In genomic region chr5:96637191-96637590, GRCh38 we compare ENCODE assay signal across 15 cellular contexts.
"Had no signal": no experiment of that assay in that cellular context is flagged by ENCODE, and none has a peak within 500 bp of the region (broad histone marks: within the 10 kb centered on the region; RNA-seq: fewer than 3 reads in every experiment).

No MANE protein-coding gene starts in this region.

- H3K4me3 ChIP-seq: psoas muscle, tibial artery had no signal

- ATAC-seq: foreskin keratinocyte; left cardiac atrium; naive thymus-derived CD4-positive, alpha-beta T cell; psoas muscle; right cardiac atrium; stimulated activated memory B cell treated with anti-CD40 and anti-IgM and Interleukin-4, amounts not matched to agents 10 μg/mL and 1 μg/mL and 100 μg/mL, for 72 hours had no signal

- H3K27ac ChIP-seq: foreskin keratinocyte, psoas muscle, tibial artery had no signal

- H3K36me3 Mint-ChIP-seq: naive thymus-derived CD4-positive, alpha-beta T cell; stimulated activated memory B cell treated with anti-CD40 and anti-IgM and Interleukin-4, amounts not matched to agents 10 μg/mL and 1 μg/mL and 100 μg/mL, for 72 hours had no signal

- H3K9me3 ChIP-seq: psoas muscle, tibial artery had no signal

- H3K27me3 ChIP-seq: foreskin keratinocyte, tibial artery had no signal

- DNase-seq: cerebellar nuclear complex; erythroblast; hippocampal formation; left cardiac atrium; mesendoderm; naive thymus-derived CD4-positive, alpha-beta T cell; nephron progenitor cell; psoas muscle; right cardiac atrium; stimulated activated CD4-positive, alpha-beta T cell treated with anti-CD3 and anti-CD28 coated beads, Interleukin-4, amount 100 ng/mL, for 24 hours; tibial artery had no signal

- H3K27ac Mint-ChIP-seq: dendritic cell treated with granulocyte-macrophage colony-stimulating factor and Interleukin-4, amounts not matched to agents 40 ng/mL and 50 ng/mL, for 4 days; naive thymus-derived CD4-positive, alpha-beta T cell; nephron progenitor cell; stimulated activated memory B cell treated with anti-CD40 and anti-IgM and Interleukin-4, amounts not matched to agents 10 μg/mL and 1 μg/mL and 100 μg/mL, for 72 hours; stimulated activated naive CD8-positive, alpha-beta T cell treated with anti-CD3 and anti-CD28 coated beads, Interleukin-15, Interleukin-2, amounts not matched to agents 100 ng/mL and 50 ng/mL, for 24 hours had no signal

- H3K9me3 Mint-ChIP-seq: dendritic cell treated with granulocyte-macrophage colony-stimulating factor and Interleukin-4, amounts not matched to agents 40 ng/mL and 50 ng/mL, for 4 days; naive thymus-derived CD4-positive, alpha-beta T cell; nephron progenitor cell; stimulated activated memory B cell treated with anti-CD40 and anti-IgM and Interleukin-4, amounts not matched to agents 10 μg/mL and 1 μg/mL and 100 μg/mL, for 72 hours; stimulated activated naive CD8-positive, alpha-beta T cell treated with anti-CD3 and anti-CD28 coated beads, Interleukin-15, Interleukin-2, amounts not matched to agents 100 ng/mL and 50 ng/mL, for 24 hours had no signal

- H3K4me3 Mint-ChIP-seq: dendritic cell treated with granulocyte-macrophage colony-stimulating factor and Interleukin-4, amounts not matched to agents 40 ng/mL and 50 ng/mL, for 4 days; naive thymus-derived CD4-positive, alpha-beta T cell; nephron progenitor cell; stimulated activated memory B cell treated with anti-CD40 and anti-IgM and Interleukin-4, amounts not matched to agents 10 μg/mL and 1 μg/mL and 100 μg/mL, for 72 hours; stimulated activated naive CD8-positive, alpha-beta T cell treated with anti-CD3 and anti-CD28 coated beads, Interleukin-15, Interleukin-2, amounts not matched to agents 100 ng/mL and 50 ng/mL, for 24 hours had no signal

- H3K36me3 ChIP-seq: tibial artery had no signal

- H3K4me1 Mint-ChIP-seq: nephron progenitor cell; stimulated activated memory B cell treated with anti-CD40 and anti-IgM and Interleukin-4, amounts not matched to agents 10 μg/mL and 1 μg/mL and 100 μg/mL, for 72 hours had no signal

- H3K4me1 ChIP-seq: psoas muscle, tibial artery had no signal

- H3K27me3 Mint-ChIP-seq: dendritic cell treated with granulocyte-macrophage colony-stimulating factor and Interleukin-4, amounts not matched to agents 40 ng/mL and 50 ng/mL, for 4 days had no signal
